In the genomic region with DNA sequence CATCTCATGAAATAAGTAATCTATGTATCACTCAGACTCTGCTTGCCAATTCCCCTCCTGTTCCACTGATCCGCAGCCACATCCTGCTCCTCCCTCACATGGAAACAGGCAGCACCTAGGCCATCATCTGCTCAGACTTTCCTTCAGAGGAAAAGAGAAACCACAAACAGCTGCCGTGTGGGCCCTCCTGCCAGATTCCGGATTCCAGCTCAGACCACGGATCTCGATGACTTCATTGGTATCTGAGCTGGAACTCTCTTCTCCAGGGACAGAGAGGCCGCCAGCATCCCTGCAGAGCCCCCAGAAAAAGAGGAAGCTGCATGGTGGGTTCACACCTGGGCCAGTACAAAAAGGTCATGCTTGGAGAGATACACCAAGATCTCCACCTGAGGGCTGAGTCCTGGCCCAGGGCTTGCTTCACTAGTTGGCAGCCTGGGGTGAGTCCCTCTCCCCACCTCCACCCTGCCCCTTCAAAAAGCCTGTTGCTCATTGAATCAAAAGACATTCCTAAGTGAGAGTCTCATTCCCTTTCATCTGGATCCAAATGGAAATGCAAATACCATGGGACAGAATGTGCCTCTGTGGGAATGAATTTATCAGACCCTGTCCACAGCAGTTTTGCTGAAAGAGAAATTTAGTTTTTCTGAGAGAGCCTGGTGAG, we compare ENCODE assay signal across 9 cellular contexts. TPM values are rescaled to one million over a fixed set of nuclear protein-coding genes. Genes with fewer than 3 reads are reported as not detected.
DNase-seq lines count a peak whose midpoint lies in the region; ATAC-seq, FAIRE-seq and TF ChIP-seq lines count a peak whose summit lies in the region.
"Had no signal": no experiment of that assay in that cellular context is flagged by ENCODE, and none has a peak within 500 bp of the region (broad histone marks: within the 10 kb centered on the region; RNA-seq: fewer than 3 reads in every experiment).

No MANE protein-coding gene starts in this region.

- no peak overlapping the region for H2AFZ ChIP-seq in Karpas-422 (ENCODE audit: low read length)
- peak overlapping the region; percentile 26 for H2AFZ ChIP-seq in keratinocyte (ENCODE audit: control insufficient read depth, low read length)

- no peaks in the 10 kb centered on the region for H3K27me3 ChIP-seq in Karpas-422 (ENCODE audit: low read length)
- H3K27me3 ChIP-seq in keratinocyte (ENCODE audit: control insufficient read depth, extremely low read depth, insufficient read depth, low read length): no peaks in the 10 kb centered on the region

- H3K36me3 ChIP-seq in Karpas-422 (ENCODE audit: insufficient read depth, low read length): no peaks in the 10 kb centered on the region
- H3K36me3 ChIP-seq in keratinocyte (ENCODE audit: control insufficient read depth in 2 of 2, extremely low read depth in 1 of 2, insufficient read depth in 2 of 2, low read length in 2 of 2): no peaks in the 10 kb centered on the region

- ATAC-seq in GM19463 (IDR thresholded peaks at IDR 0.05; ENCODE audit: unreplicated experiment): no peak
- ATAC-seq in GM19023 (IDR thresholded peaks at IDR 0.05; ENCODE audit: unreplicated experiment): no peak

- H3K9me1 ChIP-seq in keratinocyte (ENCODE audit: control insufficient read depth, extremely low read depth, insufficient read depth, low read length): no peaks in the 10 kb centered on the region

- DNase-seq in GM03348 (ENCODE audit: low spot score) (peak; percentile 90), Karpas-422 (peak; percentile 62), keratinocyte (ENCODE audit: low read depth, low spot score) (peak; percentile 92), osteocyte (ENCODE audit: extremely low spot score, unreplicated experiment) (no peak), NCI-H2227 (lab: John Stamatoyannopoulos, UW; ENCODE audit: unreplicated experiment) (no peak)
- DNase-seq in activated CD4-positive, alpha-beta T cell treated with anti-CD3 and anti-CD28 coated beads, Interleukin-2, amount 50 U/mL, for 4 hours: peak; percentile 11 to 12
- DNase-seq: left cardiac atrium had no signal

- H3K27ac ChIP-seq in Karpas-422 (ENCODE audit: low read length): no peak overlapping the region
- H3K27ac ChIP-seq in keratinocyte (ENCODE audit: control insufficient read depth, insufficient read depth, low read length): peak overlapping the region; percentile 94

- no peaks in the 10 kb centered on the region for H3K79me2 ChIP-seq in Karpas-422 (ENCODE audit: low read length)
- no peaks in the 10 kb centered on the region for H3K79me2 ChIP-seq in keratinocyte (ENCODE audit: control insufficient read depth, insufficient read depth, low read length)

- H3K4me2 ChIP-seq in Karpas-422 (ENCODE audit: low read depth, low read length, poor library complexity, severe bottlenecking) (peak overlapping the region; percentile 38), keratinocyte (ENCODE audit: control insufficient read depth, extremely low read depth, insufficient read depth, low read depth, low read length) (peak overlapping the region; percentile 80)

- no peak overlapping the region for H3K4me3 ChIP-seq in Karpas-422 (ENCODE audit: low read length)
- peak overlapping the region in 2 of 3 experiments; percentile 47 to 57 for H3K4me3 ChIP-seq in keratinocyte (ENCODE audit: control insufficient read depth in 2 of 3, extremely low read depth in 1 of 3, insufficient read depth in 2 of 3, low read depth in 1 of 3, low read length in 3 of 3)

- no peaks in the 10 kb centered on the region for H3K9me3 ChIP-seq in Karpas-422 (ENCODE audit: low read length)
- no peaks in the 10 kb centered on the region for H3K9me3 ChIP-seq in keratinocyte (ENCODE audit: control insufficient read depth, low read depth, low read length)

- no peaks in the 10 kb centered on the region for H3K36me3 Mint-ChIP-seq in osteocyte (ENCODE audit: unreplicated experiment)

- no peaks in the 10 kb centered on the region for H3K9me2 ChIP-seq in Karpas-422 (replicated peaks; ENCODE audit: insufficient read depth, low read length)

- TF ChIP-seq CTCF in keratinocyte (optimal IDR thresholded peaks at IDR 0.05 in 1 of 3, IDR thresholded peaks at IDR 0.05 in 1 of 3, conservative IDR thresholded peaks at IDR 0.05 in 1 of 3; ENCODE audit: extremely low read depth in 1 of 3, insufficient read depth in 2 of 3, low read length in 3 of 3) (no peak), osteocyte (IDR thresholded peaks at IDR 0.05) (no peak)

- H3K9ac ChIP-seq in Karpas-422 (ENCODE audit: low read length): peak overlapping the region; percentile 18; the same call in 1 of the 2 replicates
- H3K9ac ChIP-seq in keratinocyte (ENCODE audit: control insufficient read depth, extremely low read depth, insufficient read depth, low read length): peak overlapping the region; percentile 69

- dilution Hi-C loops in keratinocyte (cut with MboI; ENCODE audit: extremely low pct_ligation_motif_present, low sequenced_read_pairs): no loop called here

- FAIRE-seq in keratinocyte (lab: Jason Lieb, UNC): peak; percentile 95

- no peaks in the 10 kb centered on the region for H3K9me3 Mint-ChIP-seq in osteocyte (ENCODE audit: unreplicated experiment)

- H4K20me1 ChIP-seq in Karpas-422 (ENCODE audit: insufficient read depth, low read depth, low read length) (no peaks in the 10 kb centered on the region), keratinocyte (ENCODE audit: control insufficient read depth, extremely low read depth, insufficient read depth, low read length) (no peaks in the 10 kb centered on the region)

- H3K4me3 Mint-ChIP-seq in osteocyte (ENCODE audit: unreplicated experiment): no peak overlapping the region

- no peaks in the 10 kb centered on the region for H3K4me1 Mint-ChIP-seq in osteocyte (ENCODE audit: unreplicated experiment)

- no peak overlapping the region for H3K27ac Mint-ChIP-seq in osteocyte (ENCODE audit: unreplicated experiment)

- peaks cover 21% of the 10 kb centered on the region for H3K27me3 Mint-ChIP-seq in osteocyte (ENCODE audit: unreplicated experiment)

- H3K4me1 ChIP-seq in Karpas-422 (ENCODE audit: low read length) (peaks cover 19% of the 10 kb centered on the region), keratinocyte (ENCODE audit: control insufficient read depth, extremely low read depth, insufficient read depth, low read length) (peaks cover 67% of the 10 kb centered on the region)

RNA-seq across cellular contexts. Expression of a gene that starts 47.2 kb away (rescaled TPM):
- total RNA-seq in Karpas-422 (2014; rRNA removed; shearing (Covaris generic); ENCODE audit: low replicate concordance): not detected in 2 replicates
- polyA plus RNA-seq in keratinocyte: not detected in 3 replicates
- not detected for polyA plus RNA-seq in keratinocyte (2011; ENCODE audit: low read depth)
- polyA plus RNA-seq in keratinocyte (2011; cell fraction: cytosol; rRNA removed): not detected in 2 replicates
- polyA plus RNA-seq in keratinocyte (2011; cell fraction: nucleus; rRNA removed): not detected in 2 replicates
- not detected in 2 replicates for polyA plus RNA-seq in keratinocyte (2012; ENCODE audit: low replicate concordance)
- polyA minus RNA-seq in keratinocyte: not detected in 3 replicates
- not detected for polyA minus RNA-seq in keratinocyte (2011; cell fraction: cytosol; rRNA and poly(A)+ RNA removed)
- not detected in 2 replicates for polyA minus RNA-seq in keratinocyte (2011; cell fraction: nucleus; rRNA and poly(A)+ RNA removed)
- not detected in 2 replicates for total RNA-seq in osteocyte
- total RNA-seq: left cardiac atrium had no signal

RNA-seq across cellular contexts. Expression of a gene that starts 53.6 kb away (rescaled TPM):
- 1.2 and 1.8 TPM in 2 replicates for total RNA-seq in Karpas-422 (2014; rRNA removed; shearing (Covaris generic); ENCODE audit: low replicate concordance)
- 0.09 TPM in 1 of 3 replicates, not detected in the others for polyA plus RNA-seq in keratinocyte
- polyA plus RNA-seq in keratinocyte (2011; ENCODE audit: low read depth): not detected
- not detected in 2 replicates for polyA plus RNA-seq in keratinocyte (2011; cell fraction: cytosol; rRNA removed)
- polyA plus RNA-seq in keratinocyte (2011; cell fraction: nucleus; rRNA removed): not detected in 2 replicates
- polyA plus RNA-seq in keratinocyte (2012; ENCODE audit: low replicate concordance): not detected in 2 replicates
- not detected in 3 replicates for polyA minus RNA-seq in keratinocyte
- not detected for polyA minus RNA-seq in keratinocyte (2011; cell fraction: cytosol; rRNA and poly(A)+ RNA removed)
- not detected in 2 replicates for polyA minus RNA-seq in keratinocyte (2011; cell fraction: nucleus; rRNA and poly(A)+ RNA removed)
- total RNA-seq in osteocyte: not detected in 2 replicates

Comparison
In these comparisons a context has a peak if more than half of its experiments do, and no peak if none do; other contexts are left out.
1. DNase-seq: peak in GM03348 (single experiment), Karpas-422 (single experiment), activated CD4-positive, alpha-beta T cell treated with anti-CD3 and anti-CD28 coated beads, Interleukin-2, amount 50 U/mL, for 4 hours (2 of 2) and keratinocyte (single experiment); none in osteocyte (single experiment) and NCI-H2227 (single experiment).